Comparison of ENCODE assay signal across 9 cellular contexts in genomic region chr12:57803317-57803893, GRCh38. TPM values are rescaled to one million over a fixed set of nuclear protein-coding genes. Genes with fewer than 3 reads are reported as not detected.
A peak's percentile ranks its signal among the peaks of the same experiment; 100 is the strongest.
DNase-seq lines count a peak whose midpoint lies in the region; ATAC-seq, FAIRE-seq and TF ChIP-seq lines count a peak whose summit lies in the region.
"Had no signal": no experiment of that assay in that cellular context is flagged by ENCODE, and none has a peak within 500 bp of the region (broad histone marks: within the 10 kb centered on the region; RNA-seq: fewer than 3 reads in every experiment).

No MANE protein-coding gene starts in this region.

- H3K4me3 ChIP-seq in Peyer's patch = no peak overlapping the region
- no peak overlapping the region for H3K4me3 ChIP-seq in K562

- no peak overlapping the region for H3K27ac ChIP-seq in Peyer's patch
- H3K27ac ChIP-seq in K562 (ENCODE audit: extremely low read depth, low read depth, low read length) = no peak overlapping the region

- DNase-seq in COLO829 (ENCODE audit: low spot score) = peak; percentile 59
- peak; percentile 71 for DNase-seq in HEK293T (ENCODE audit: extremely low spot score)
- peak in 1 of 3 donors; percentile 56 for DNase-seq in Peyer's patch
- DNase-seq in K562 (ENCODE audit: extremely low read depth in 1 of 4, low spot score in 3 of 4) = peak; percentile 43 to 63 (median 52)
- peak; percentile 44 for DNase-seq in inferior parietal cortex (ENCODE audit: extremely low spot score)
- DNase-seq in stimulated activated CD8-positive, alpha-beta memory T cell treated with anti-CD3 and anti-CD28 coated beads, Interleukin-15, amount 100 ng/mL, for 1 hour (ENCODE audit: low read depth) = peak; percentile 8

- TF ChIP-seq CTCF in Peyer's patch (IDR thresholded peaks at IDR 0.05) (peak; percentile 32 to 75 (median 66)), K562 (IDR thresholded peaks at IDR 0.05 in 2 of 3, conservative IDR thresholded peaks at IDR 0.05 in 1 of 3; ENCODE audit: insufficient read depth in 2 of 3, low read depth in 1 of 3, low read length in 3 of 3) (peak; percentile 70 to 89 (median 76))

- no peak overlapping the region for H3K4me2 ChIP-seq in K562 (ENCODE audit: insufficient read depth, low read length)

- TF ChIP-seq POLR2A in Peyer's patch (IDR thresholded peaks at IDR 0.05) = no peak
- TF ChIP-seq POLR2A in K562 (conservative IDR thresholded peaks at IDR 0.05) = no peak

- BruUV-seq in K562 (replicated peaks; lab: Mats Ljungman, UMichigan) = no TSS peak

- H3K79me2 ChIP-seq in K562 (ENCODE audit: control insufficient read depth, insufficient read depth, low read length) = no peaks in the 10 kb centered on the region

- no peak overlapping the region for H2AFZ ChIP-seq in K562 (ENCODE audit: low read depth, low read length)

- no peaks in the 10 kb centered on the region for H4K20me1 ChIP-seq in K562 (replicated peaks; ENCODE audit: control insufficient read depth, insufficient read depth, low read length)

- no peak for TF ChIP-seq EP300 in K562 (IDR thresholded peaks at IDR 0.05; ENCODE audit: low read length)

- in situ Hi-C loops in K562 (cut with MboI) = no loop called here

- POLR2A ChIA-PET in HEK293T (lab: Yijun Ruan, JAX) = interaction anchor here (1.0 to 1.2 kb wide), 2 partner anchors 31 to 138 kb away, joined by 3 read pairs; partner anchors contain the start of genes ATP23, EEF1AKMT3 and METTL1
- POLR2A ChIA-PET in K562 (lab: Yijun Ruan, JAX) = interaction anchor here (0.9 to 2.5 kb wide), 3 partner anchors 10 to 33 kb away, joined by 3 to 7 read pairs (median 4); no protein-coding TSS in a partner anchor

- no peak overlapping the region for H3K9ac ChIP-seq in K562 (ENCODE audit: insufficient read depth in 1 of 2, low read depth in 2 of 2, low read length in 2 of 2)

- intact Hi-C loops in K562 (cut with micrococcal nuclease) = loop anchor here (1.0 kb wide), 1 partner anchor 102 kb away; no protein-coding TSS in a partner anchor

- H3K4me1 ChIP-seq in Peyer's patch = no peaks in the 10 kb centered on the region
- H3K4me1 ChIP-seq in K562 (replicated peaks in 1 of 2; ENCODE audit: control insufficient read depth in 2 of 2, insufficient read depth in 2 of 2, low read length in 2 of 2) = no peaks in the 10 kb centered on the region

- H3K36me3 ChIP-seq in Peyer's patch = peaks cover 0 to 72% (median 0%) of the 10 kb centered on the region in 3 donors
- H3K36me3 ChIP-seq in K562 (ENCODE audit: control insufficient read depth, insufficient read depth, low read length) = peaks cover 34% of the 10 kb centered on the region; the same call in 2 of the 3 replicates

- peak; percentile 46 to 73 for TF ChIP-seq RAD21 in K562 (CRISPR knock-in tag; conservative IDR thresholded peaks at IDR 0.05 in 1 of 2, IDR thresholded peaks at IDR 0.05 in 1 of 2)

- H3K9me3 ChIP-seq in Peyer's patch (no peaks in the 10 kb centered on the region), K562 (replicated peaks; ENCODE audit: control insufficient read depth, insufficient read depth, low read depth, low read length) (no peaks in the 10 kb centered on the region)

- WGBS in K562 (ENCODE audit: insufficient coverage, low coverage, missing lambda C conversion rate) = 42% methylated on average over 9 of the region's 9 CpGs

- no peaks in the 10 kb centered on the region for H3K27me3 ChIP-seq in Peyer's patch
- H3K27me3 ChIP-seq in K562 (ENCODE audit: control insufficient read depth in 2 of 2, insufficient read depth in 2 of 2, low read length in 2 of 2) = no peaks in the 10 kb centered on the region

- ATAC-seq in K562 (peak; percentile 82), HG03280 (IDR thresholded peaks at IDR 0.05; ENCODE audit: unreplicated experiment) (no peak), HG02970 (IDR thresholded peaks at IDR 0.05; ENCODE audit: low FRiP score, unreplicated experiment) (no peak)

- H3K9me1 ChIP-seq in K562 (ENCODE audit: control insufficient read depth, insufficient read depth, low read length) = no peaks in the 10 kb centered on the region

- CTCF ChIA-PET in HEK293T (lab: Yijun Ruan, JAX) = interaction anchor here (0.7 to 1.5 kb wide), 7 partner anchors 9 to 220 kb away, joined by 3 to 6 read pairs (median 4); partner anchors contain the start of genes AVIL and TSFM
- CTCF ChIA-PET in K562 (lab: Yijun Ruan, JAX; ENCODE audit: low intra/inter-chr PET ratio) = interaction anchor here (0.7 to 2.7 kb wide), 2 partner anchors 100 to 102 kb away, joined by 3 to 23 read pairs; no protein-coding TSS in a partner anchor

- FAIRE-seq in K562 (lab: Jason Lieb, UNC) = peak; percentile 79
- FAIRE-seq: islet of Langerhans had no signal

RNA-seq across cellular contexts. Expression of gene AVIL, which starts 15.1 kb away (rescaled TPM):
- total RNA-seq in Peyer's patch (10 to 100 TPM; 12.4 to 20.8 (median 16.8) TPM), K562 (2014; rRNA removed) (0.05 and 0.24 TPM in 2 replicates), K562 (2014; rRNA removed; fragmentation: Illumina TruSeq; extraction: Trizol) (0.16 and 0.22 TPM in 2 replicates), K562 (2015; rRNA removed; fragmentation: Illumina TruSeq; extraction: Trizol) (0.25 and 0.34 TPM in 2 replicates), K562 (2021) (0.27 and 0.33 TPM in 2 replicates)
- 1.2 and 1.3 TPM in 2 replicates for total RNA-seq in K562 (2011; cell fraction: chromatin; rRNA removed; ENCODE audit: low replicate concordance)
- 0.39 and 0.83 TPM in 2 replicates for total RNA-seq in K562 (2011; cell fraction: nucleolus; rRNA removed)
- total RNA-seq in K562 (2011; cell fraction: nucleoplasm; rRNA removed) = 1.1 and 1.5 TPM in 2 replicates
- polyA plus RNA-seq in K562 (2011; rRNA removed) (0.17 and 0.24 TPM in 2 replicates), K562 (2014; fragmentation: Illumina TruSeq; extraction: Trizol) (0.39 TPM in 2 replicates), K562 (2014; fragmentation: Nextera tagmentation; extraction: Ambion mirVana) (under 1 TPM; 0.24 to 0.36 TPM), K562 (2014; rRNA removed) (1.5 TPM in 1 of 2 replicates, not detected in the other)
- 0.10 and 0.18 TPM in 2 replicates for polyA plus RNA-seq in K562 (2011; cell fraction: cytosol; rRNA removed)
- 0.55 and 0.97 TPM in 2 replicates for polyA plus RNA-seq in K562 (2011; cell fraction: nucleus; rRNA removed)
- polyA plus RNA-seq in K562 (2012) = 0.73 and 2.2 TPM in 2 replicates
- 0.18 and 0.27 TPM in 2 replicates for polyA minus RNA-seq in K562 (2011; rRNA and poly(A)+ RNA removed)
- polyA minus RNA-seq in K562 (2011; cell fraction: cytosol; rRNA and poly(A)+ RNA removed) = not detected in 2 replicates
- 0.27 and 0.89 TPM in 2 replicates for polyA minus RNA-seq in K562 (2011; cell fraction: nucleus; rRNA and poly(A)+ RNA removed)

RNA-seq across cellular contexts. Expression of gene TSFM, which starts 20.8 kb away (rescaled TPM):
- 10 to 100 TPM in 3 of 4 donors, 1 to 10 TPM in 1; 9.4 to 21.2 (median 13.7) TPM for total RNA-seq in Peyer's patch
- 19.9 and 28.1 TPM in 2 replicates for total RNA-seq in K562 (2011; cell fraction: chromatin; rRNA removed; ENCODE audit: low replicate concordance)
- 16.2 and 23.0 TPM in 2 replicates for total RNA-seq in K562 (2011; cell fraction: nucleolus; rRNA removed)
- total RNA-seq in K562 (2011; cell fraction: nucleoplasm; rRNA removed) = 21.9 and 30.2 TPM in 2 replicates
- 56.7 and 74.2 TPM in 2 replicates for total RNA-seq in K562 (2014; rRNA removed)
- 48.1 and 56.4 TPM in 2 replicates for total RNA-seq in K562 (2014; rRNA removed; fragmentation: Illumina TruSeq; extraction: Trizol)
- total RNA-seq in K562 (2015; rRNA removed; fragmentation: Illumina TruSeq; extraction: Trizol) = 56.0 and 58.2 TPM in 2 replicates
- 62.4 and 62.6 TPM in 2 replicates for total RNA-seq in K562 (2021)
- 38.9 and 44.6 TPM in 2 replicates for polyA plus RNA-seq in K562 (2011; rRNA removed)
- 21.4 and 23.3 TPM in 2 replicates for polyA plus RNA-seq in K562 (2011; cell fraction: cytosol; rRNA removed)
- polyA plus RNA-seq in K562 (2011; cell fraction: nucleus; rRNA removed) = 15.8 and 18.8 TPM in 2 replicates
- polyA plus RNA-seq in K562 (2012) = 34.8 and 50.5 TPM in 2 replicates
- 55.3 and 57.1 TPM in 2 replicates for polyA plus RNA-seq in K562 (2014; fragmentation: Illumina TruSeq; extraction: Trizol)
- polyA plus RNA-seq in K562 (2014; fragmentation: Nextera tagmentation; extraction: Ambion mirVana) = 100 to 1,000 TPM; 166 to 198 TPM
- 60.2 and 70.7 TPM in 2 replicates for polyA plus RNA-seq in K562 (2014; rRNA removed)
- 11.8 and 13.0 TPM in 2 replicates for polyA minus RNA-seq in K562 (2011; rRNA and poly(A)+ RNA removed)
- 13.4 and 15.1 TPM in 2 replicates for polyA minus RNA-seq in K562 (2011; cell fraction: cytosol; rRNA and poly(A)+ RNA removed)
- polyA minus RNA-seq in K562 (2011; cell fraction: nucleus; rRNA and poly(A)+ RNA removed) = 7.0 and 9.2 TPM in 2 replicates

RNA-seq across cellular contexts. Expression of gene EEF1AKMT3, which starts 31.0 kb away (rescaled TPM):
- total RNA-seq in Peyer's patch (1 to 10 TPM; 1.4 to 7.4 (median 2.7) TPM), K562 (2014; rRNA removed) (4.1 and 6.0 TPM in 2 replicates), K562 (2014; rRNA removed; fragmentation: Illumina TruSeq; extraction: Trizol) (6.9 and 7.8 TPM in 2 replicates), K562 (2015; rRNA removed; fragmentation: Illumina TruSeq; extraction: Trizol) (6.1 and 6.6 TPM in 2 replicates), K562 (2021) (7.2 and 11.7 TPM in 2 replicates)
- total RNA-seq in K562 (2011; cell fraction: chromatin; rRNA removed; ENCODE audit: low replicate concordance) = 15.8 and 16.5 TPM in 2 replicates
- 9.3 and 9.8 TPM in 2 replicates for total RNA-seq in K562 (2011; cell fraction: nucleolus; rRNA removed)
- total RNA-seq in K562 (2011; cell fraction: nucleoplasm; rRNA removed) = 17.6 and 32.4 TPM in 2 replicates
- polyA plus RNA-seq in K562 (2011; rRNA removed) (17.2 and 17.6 TPM in 2 replicates), K562 (2014; fragmentation: Illumina TruSeq; extraction: Trizol) (9.1 and 10.6 TPM in 2 replicates), K562 (2014; fragmentation: Nextera tagmentation; extraction: Ambion mirVana) (1 to 10 TPM; 4.9 to 9.1 TPM), K562 (2014; rRNA removed) (7.9 and 11.4 TPM in 2 replicates)
- polyA plus RNA-seq in K562 (2011; cell fraction: cytosol; rRNA removed) = 11.6 and 19.1 TPM in 2 replicates
- polyA plus RNA-seq in K562 (2011; cell fraction: nucleus; rRNA removed) = 18.5 and 21.8 TPM in 2 replicates
- 9.6 and 10.6 TPM in 2 replicates for polyA plus RNA-seq in K562 (2012)
- 10.0 and 10.5 TPM in 2 replicates for polyA minus RNA-seq in K562 (2011; rRNA and poly(A)+ RNA removed)
- 6.1 and 9.4 TPM in 2 replicates for polyA minus RNA-seq in K562 (2011; cell fraction: cytosol; rRNA and poly(A)+ RNA removed)
- 3.9 and 6.0 TPM in 2 replicates for polyA minus RNA-seq in K562 (2011; cell fraction: nucleus; rRNA and poly(A)+ RNA removed)

RNA-seq across cellular contexts. Expression of gene METTL1, which starts 31.5 kb away (rescaled TPM):
- total RNA-seq in Peyer's patch = 10 to 100 TPM in 1 of 4 donors, 1 to 10 TPM in 3; 1.2 to 26.4 (median 8.0) TPM
- 40.7 and 110 TPM in 2 replicates for total RNA-seq in K562 (2011; cell fraction: chromatin; rRNA removed; ENCODE audit: low replicate concordance)
- 57.1 and 83.5 TPM in 2 replicates for total RNA-seq in K562 (2011; cell fraction: nucleolus; rRNA removed)
- 43.7 and 55.2 TPM in 2 replicates for total RNA-seq in K562 (2011; cell fraction: nucleoplasm; rRNA removed)
- total RNA-seq in K562 (2014; rRNA removed) = 24.0 and 42.5 TPM in 2 replicates
- 12.6 and 14.6 TPM in 2 replicates for total RNA-seq in K562 (2014; rRNA removed; fragmentation: Illumina TruSeq; extraction: Trizol)
- 17.5 and 18.0 TPM in 2 replicates for total RNA-seq in K562 (2015; rRNA removed; fragmentation: Illumina TruSeq; extraction: Trizol)
- 44.0 and 49.3 TPM in 2 replicates for total RNA-seq in K562 (2021)
- polyA plus RNA-seq in K562 (2011; rRNA removed) = 39.2 and 45.1 TPM in 2 replicates
- polyA plus RNA-seq in K562 (2011; cell fraction: cytosol; rRNA removed) = 33.7 and 38.8 TPM in 2 replicates
- 75.9 and 78.4 TPM in 2 replicates for polyA plus RNA-seq in K562 (2011; cell fraction: nucleus; rRNA removed)
- polyA plus RNA-seq in K562 (2012) = 25.3 and 44.9 TPM in 2 replicates
- 36.8 and 47.6 TPM in 2 replicates for polyA plus RNA-seq in K562 (2014; fragmentation: Illumina TruSeq; extraction: Trizol)
- 10 to 100 TPM; 52.9 to 65.9 TPM for polyA plus RNA-seq in K562 (2014; fragmentation: Nextera tagmentation; extraction: Ambion mirVana)
- 23.9 and 32.1 TPM in 2 replicates for polyA plus RNA-seq in K562 (2014; rRNA removed)
- polyA minus RNA-seq in K562 (2011; rRNA and poly(A)+ RNA removed) = 23.4 and 33.9 TPM in 2 replicates
- polyA minus RNA-seq in K562 (2011; cell fraction: cytosol; rRNA and poly(A)+ RNA removed) = 15.1 and 20.4 TPM in 2 replicates
- polyA minus RNA-seq in K562 (2011; cell fraction: nucleus; rRNA and poly(A)+ RNA removed) = 30.3 and 41.1 TPM in 2 replicates

RNA-seq across cellular contexts. Expression of gene CYP27B1, which starts 36.5 kb away (rescaled TPM):
- total RNA-seq in Peyer's patch (1 to 10 TPM in 1 of 4 donors, not detected in 3; 1.7 TPM), K562 (2014; rRNA removed) (1.3 and 2.2 TPM in 2 replicates), K562 (2014; rRNA removed; fragmentation: Illumina TruSeq; extraction: Trizol) (0.57 and 0.65 TPM in 2 replicates), K562 (2015; rRNA removed; fragmentation: Illumina TruSeq; extraction: Trizol) (1.2 TPM in 2 replicates), K562 (2021) (2.6 and 4.2 TPM in 2 replicates)
- total RNA-seq in K562 (2011; cell fraction: chromatin; rRNA removed; ENCODE audit: low replicate concordance) = 12.2 and 25.6 TPM in 2 replicates
- total RNA-seq in K562 (2011; cell fraction: nucleolus; rRNA removed) = 10.4 and 15.5 TPM in 2 replicates
- 9.8 and 15.3 TPM in 2 replicates for total RNA-seq in K562 (2011; cell fraction: nucleoplasm; rRNA removed)
- polyA plus RNA-seq in K562 (2011; rRNA removed) (2.5 and 7.0 TPM in 2 replicates), K562 (2014; fragmentation: Illumina TruSeq; extraction: Trizol) (1.5 and 1.8 TPM in 2 replicates), K562 (2014; fragmentation: Nextera tagmentation; extraction: Ambion mirVana) (under 1 TPM; 0.18 to 0.23 TPM), K562 (2014; rRNA removed) (3.1 and 3.8 TPM in 2 replicates)
- 2.6 and 4.3 TPM in 2 replicates for polyA plus RNA-seq in K562 (2011; cell fraction: cytosol; rRNA removed)
- 24.6 and 48.0 TPM in 2 replicates for polyA plus RNA-seq in K562 (2011; cell fraction: nucleus; rRNA removed)
- polyA plus RNA-seq in K562 (2012) = 1.8 and 2.4 TPM in 2 replicates
- 1.9 and 2.5 TPM in 2 replicates for polyA minus RNA-seq in K562 (2011; rRNA and poly(A)+ RNA removed)
- 0.57 TPM in 1 of 2 replicates, not detected in the other for polyA minus RNA-seq in K562 (2011; cell fraction: cytosol; rRNA and poly(A)+ RNA removed)
- 6.1 and 7.3 TPM in 2 replicates for polyA minus RNA-seq in K562 (2011; cell fraction: nucleus; rRNA and poly(A)+ RNA removed)

Comparison
In these comparisons a context has a peak if more than half of its experiments do, and no peak if none do; other contexts are left out.
1. RNA of gene AVIL, which starts 15.1 kb away (total RNA-seq): 12.4 to 20.8 TPM in Peyer's patch; 0.05 to 1.5 TPM in K562; every median in the first group is over 4 times any median in the second.